1 cellular context compared by ENCODE assay signal in the genomic region with DNA sequence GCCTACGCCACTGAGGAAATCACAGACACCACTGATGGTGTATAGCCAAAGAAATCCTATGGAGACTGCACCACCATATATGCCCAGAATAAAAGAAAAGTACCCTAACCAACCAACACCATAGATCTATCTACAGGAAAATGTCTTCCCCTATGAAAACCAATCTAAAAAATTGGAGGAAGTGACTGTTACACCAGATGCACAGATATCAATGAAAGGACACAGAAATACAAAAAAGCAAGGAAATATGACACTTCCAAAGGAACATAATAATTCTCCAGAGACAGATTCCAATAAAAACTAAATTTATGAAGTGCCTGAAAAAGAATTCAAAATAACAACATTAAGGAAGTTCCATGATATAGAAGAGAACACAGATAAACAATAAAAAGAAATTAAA.
TF ChIP-seq lines count a peak whose summit lies in the region.

No MANE protein-coding gene starts in this region.

TF ChIP-seq in H1, 55 proteins besides CTCF, POLR2A, EP300 and RAD21:
- TF ChIP-seq TCF12 (IDR thresholded peaks at IDR 0.05; ENCODE audit: low read depth, low read length) (no peak), TEAD4 (IDR thresholded peaks at IDR 0.05; ENCODE audit: low read depth, low read length) (no peak), HDAC2 (IDR thresholded peaks at IDR 0.05; ENCODE audit: borderline replicate concordance in 1 of 2, low read depth in 2 of 2, low read length in 2 of 2) (no peak), ASH2L (IDR thresholded peaks at IDR 0.05; ENCODE audit: low read length) (no peak), CREB1 (IDR thresholded peaks at IDR 0.05) (no peak)
